ENCODE assay signal across 24 cellular contexts in the genomic region with DNA sequence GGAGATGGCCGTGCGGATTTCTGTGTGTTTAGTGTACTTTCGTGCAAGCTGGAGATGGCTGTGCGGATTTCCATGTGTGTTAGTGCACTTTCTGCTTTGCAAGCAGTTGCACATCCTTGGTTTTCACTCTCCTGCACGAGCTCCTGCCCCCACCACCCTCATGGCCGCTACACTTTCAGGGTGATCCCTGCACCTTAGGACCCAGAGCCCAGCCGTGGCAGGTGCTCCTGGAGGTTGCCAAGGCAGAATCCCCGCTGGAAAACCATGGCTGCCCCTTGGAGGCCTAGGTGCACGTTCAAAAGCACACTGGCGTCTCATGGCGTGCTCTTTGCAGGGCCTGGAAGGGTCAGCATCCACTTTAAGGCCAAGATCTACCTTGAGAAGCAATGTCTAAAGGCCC.
DNase-seq lines count a peak whose midpoint lies in the region; ATAC-seq and TF ChIP-seq lines count a peak whose summit lies in the region.
"Had no signal": no experiment of that assay in that cellular context is flagged by ENCODE, and none has a peak within 500 bp of the region (broad histone marks: within the 10 kb centered on the region; RNA-seq: fewer than 3 reads in every experiment).

No MANE protein-coding gene starts in this region.

- H3K4me1 Mint-ChIP-seq in chondrocyte (ENCODE audit: low read depth): peaks cover 11% of the 10 kb centered on the region
- H3K4me1 Mint-ChIP-seq: B cell had no signal

- H3K18ac ChIP-seq in trophoblast cell (ENCODE audit: low read length): no peak overlapping the region

- no peaks in the 10 kb centered on the region for H3K79me1 ChIP-seq in trophoblast cell (ENCODE audit: low read length)

- H3K9me3 Mint-ChIP-seq in chondrocyte (ENCODE audit: low read depth): peaks cover 20% of the 10 kb centered on the region
- H3K9me3 Mint-ChIP-seq: CD8-positive, alpha-beta T cell had no signal

- H2BK120ac ChIP-seq in trophoblast cell (ENCODE audit: insufficient read depth, low read length, poor library complexity): no peak overlapping the region

- H3K27me3 ChIP-seq in trophoblast cell (ENCODE audit: insufficient read depth, low read length) (peaks cover 2% of the 10 kb centered on the region), upper lobe of right lung (peaks cover 11% of the 10 kb centered on the region), psoas muscle (ENCODE audit: insufficient read depth in 3 of 3, low read length in 2 of 3) (no peaks in the 10 kb centered on the region)

- no peak overlapping the region for H2BK12ac ChIP-seq in trophoblast cell (ENCODE audit: low read length)

- H3K79me2 ChIP-seq in trophoblast cell (ENCODE audit: control insufficient read depth, insufficient read depth, low read length, poor library complexity): no peaks in the 10 kb centered on the region

- ATAC-seq in upper lobe of right lung (no peak), psoas muscle (no peak)
- ATAC-seq: CD8-positive, alpha-beta T cell; PC-3; Right ventricle myocardium inferior had no signal

- peak; percentile 0 for DNase-seq in activated CD4-positive, CD25-positive, alpha-beta regulatory T cell treated with anti-CD3 and anti-CD28 coated beads, Interleukin-2, amount 50 U/mL, for 72 hours
- no peak for DNase-seq in activated CD4-positive, CD25-positive, alpha-beta regulatory T cell (lab: John Stamatoyannopoulos, UW)
- DNase-seq in chondrocyte (ENCODE audit: low spot score) (peak; percentile 52), trophoblast cell (no peak), upper lobe of right lung (peak; percentile 37), psoas muscle (no peak), NCI-H524 (lab: John Stamatoyannopoulos, UW) (no peak)
- DNase-seq: EL; GDM1; Karpas-422; NCI-H1092; NCI-H1436; NCI-H187; NCI-H524 treated with DMSO at 0.1 percent for 48 hours; NCI-H774; NK-92 treated with Interleukin-12 subunit alpha and Interleukin-12 subunit beta, amount 100 ng/mL, for 24 hours; PC-3; SJCRH30 had no signal

- H2AK5ac ChIP-seq in trophoblast cell (ENCODE audit: low read length): no peak overlapping the region

- no peak overlapping the region for H3K4ac ChIP-seq in trophoblast cell (ENCODE audit: low read depth, low read length)

- H3K14ac ChIP-seq in trophoblast cell (ENCODE audit: low read length): no peak overlapping the region

- TF ChIP-seq CTCF in chondrocyte (IDR thresholded peaks at IDR 0.05) (no peak), upper lobe of right lung (IDR thresholded peaks at IDR 0.05) (no peak), psoas muscle (IDR thresholded peaks at IDR 0.05) (no peak)

- no peak overlapping the region for H2AFZ ChIP-seq in trophoblast cell (ENCODE audit: insufficient read depth, low read length, poor library complexity)

- no peak overlapping the region for H3K9ac ChIP-seq in trophoblast cell (ENCODE audit: low read length)

- peaks cover 6% of the 10 kb centered on the region for H3K36me3 Mint-ChIP-seq in chondrocyte (ENCODE audit: low read depth)
- H3K36me3 Mint-ChIP-seq: CD8-positive, alpha-beta T cell had no signal

- H3K27ac Mint-ChIP-seq in chondrocyte (ENCODE audit: unreplicated experiment): no peak overlapping the region
- H3K27ac Mint-ChIP-seq: B cell; CD8-positive, alpha-beta T cell had no signal

- H3K36me3 ChIP-seq in trophoblast cell (ENCODE audit: control insufficient read depth in 1 of 2, insufficient read depth in 2 of 2, low read length in 2 of 2): no peaks in the 10 kb centered on the region
- no peaks in the 10 kb centered on the region for H3K36me3 ChIP-seq in upper lobe of right lung
- no peaks in the 10 kb centered on the region for H3K36me3 ChIP-seq in psoas muscle (ENCODE audit: insufficient read depth in 1 of 2, low read depth in 1 of 2)
- H3K36me3 ChIP-seq: SJCRH30 had no signal

- WGBS in trophoblast cell (ENCODE audit: extremely low coverage, insufficient coverage, insufficient read length): no CpG with 5 or more reads among the region's 11 CpGs
- 80 to 94% (median 88%) methylated on average over 11 of the region's 11 CpGs for WGBS in psoas muscle, 3 donors

- H4K12ac ChIP-seq in trophoblast cell (ENCODE audit: low read depth, low read length): no peak overlapping the region

- H3K4me3 Mint-ChIP-seq in chondrocyte (ENCODE audit: unreplicated experiment): no peak overlapping the region
- H3K4me3 Mint-ChIP-seq: B cell; CD8-positive, alpha-beta T cell had no signal

- peaks cover 12% of the 10 kb centered on the region for H3K27me3 Mint-ChIP-seq in chondrocyte (ENCODE audit: low read depth)

- H4K91ac ChIP-seq in trophoblast cell (ENCODE audit: low read depth, low read length): no peak overlapping the region

- no peak overlapping the region for H3K27ac ChIP-seq in trophoblast cell (ENCODE audit: low read depth, low read length)
- H3K27ac ChIP-seq in upper lobe of right lung: no peak overlapping the region
- H3K27ac ChIP-seq in psoas muscle: no peak overlapping the region
- H3K27ac ChIP-seq: 22Rv1, C4-2B, SJCRH30 had no signal

- peak overlapping the region; percentile 39 for H3K4me3 ChIP-seq in trophoblast cell (ENCODE audit: low read depth, low read length)
- H3K4me3 ChIP-seq in upper lobe of right lung: no peak overlapping the region
- no peak overlapping the region for H3K4me3 ChIP-seq in psoas muscle
- H3K4me3 ChIP-seq: SJCRH30 had no signal

- H3K4me2 ChIP-seq in trophoblast cell (ENCODE audit: low read length): no peak overlapping the region

- intact Hi-C loops in upper lobe of right lung (cut with DNase I): no loop called here
- intact Hi-C loops in psoas muscle (cut with DNase I): loop anchor here in 1 of 2 donors (10.0 kb wide), 1 partner anchor 103 kb away; no protein-coding TSS in a partner anchor

- no peak overlapping the region for H4K8ac ChIP-seq in trophoblast cell (ENCODE audit: low read depth, low read length)

- H2BK5ac ChIP-seq in trophoblast cell (ENCODE audit: low read depth, low read length, poor library complexity): no peak overlapping the region

- H3K9me3 ChIP-seq in trophoblast cell (ENCODE audit: insufficient read depth, low read depth, low read length) (peaks cover 7% of the 10 kb centered on the region), upper lobe of right lung (no peaks in the 10 kb centered on the region), psoas muscle (no peaks in the 10 kb centered on the region)
- H3K9me3 ChIP-seq: SJCRH30 had no signal

- H3K23ac ChIP-seq in trophoblast cell (ENCODE audit: low read length): no peak overlapping the region

- H3K4me1 ChIP-seq in trophoblast cell (ENCODE audit: control insufficient read depth in 1 of 2, insufficient read depth in 2 of 2, low read length in 2 of 2) (no peaks in the 10 kb centered on the region), upper lobe of right lung (no peaks in the 10 kb centered on the region), psoas muscle (no peaks in the 10 kb centered on the region)
- H3K4me1 ChIP-seq: Caco-2, SJCRH30 had no signal

Comparison
In these comparisons a context has a peak if more than half of its experiments do, and no peak if none do; other contexts are left out.
1. DNase-seq: peak in activated CD4-positive, CD25-positive, alpha-beta regulatory T cell treated with anti-CD3 and anti-CD28 coated beads, Interleukin-2, amount 50 U/mL, for 72 hours (single experiment), chondrocyte (single experiment) and upper lobe of right lung (single experiment); none in activated CD4-positive, CD25-positive, alpha-beta regulatory T cell (0 of 4), trophoblast cell (0 of 2), psoas muscle (0 of 2) and NCI-H524 (0 of 2).